Comparison of ENCODE assay signal across 37 cellular contexts in genomic region chr13:91668844-91669495, GRCh38.
"Had no signal": no experiment of that assay in that cellular context is flagged by ENCODE, and none has a peak within 500 bp of the region (broad histone marks: within the 10 kb centered on the region; RNA-seq: fewer than 3 reads in every experiment).

No MANE protein-coding gene starts in this region.

- H3K36me3 Mint-ChIP-seq: activated CD4-positive, alpha-beta memory T cell treated with anti-CD3 and anti-CD28 coated beads for 36 hours; activated CD8-positive, alpha-beta memory T cell treated with anti-CD3 and anti-CD28 coated beads, Interleukin-2, amount 10 ng/mL, durations not matched to agents 7 days and 5 days; activated naive CD4-positive, alpha-beta T cell treated with anti-CD3 and anti-CD28 coated beads, Interleukin-2, amount 50 U/mL, for 24 hours had no signal

- H3K4me1 Mint-ChIP-seq: activated B cell treated with CpG ODN at 0.5 μM for 24 hours; activated CD8-positive, alpha-beta memory T cell treated with anti-CD3 and anti-CD28 coated beads, Interleukin-2, amount 10 ng/mL, durations not matched to agents 7 days and 5 days; activated naive CD4-positive, alpha-beta T cell treated with anti-CD3 and anti-CD28 coated beads, Interleukin-2, amount 50 U/mL, for 24 hours had no signal

- ATAC-seq: activated CD8-positive, alpha-beta memory T cell treated with anti-CD3 and anti-CD28 coated beads, Interleukin-2, amount 10 ng/mL, durations not matched to agents 7 days and 5 days; body of pancreas; PC-3 had no signal

- DNase-seq: activated B cell treated with CpG ODN at 0.5 μM for 24 hours; activated CD4-positive, alpha-beta memory T cell treated with anti-CD3 and anti-CD28 coated beads for 36 hours; activated CD4-positive, alpha-beta T cell treated with anti-CD3 and anti-CD28 coated beads for 4 hours; activated CD4-positive, alpha-beta T cell treated with anti-CD3 and anti-CD28 coated beads, Interleukin-2, amount 50 U/mL, for 1 hour; activated CD4-positive, CD25-positive, alpha-beta regulatory T cell treated with anti-CD3 and anti-CD28 coated beads, Interleukin-2, amount 50 U/mL, for 72 hours; activated CD8-positive, alpha-beta memory T cell treated with anti-CD3 and anti-CD28 coated beads, Interleukin-2, amount 10 ng/mL, durations not matched to agents 7 days and 5 days; activated CD8-positive, alpha-beta memory T cell treated with anti-CD3 and anti-CD28 coated beads, Interleukin-2, amount 50 U/mL, for 48 hours; activated effector memory CD4-positive, alpha-beta T cell treated with anti-CD3 and anti-CD28 coated beads, Interleukin-2, amount 50 U/mL, for 16 hours; activated naive CD4-positive, alpha-beta T cell; activated T-cell treated with anti-CD3 and anti-CD28 coated beads, Interleukin-2, amount 50 U/mL, for 48 hours; adrenal gland; body of pancreas; Karpas-422; NCI-H1048; NCI-H1105 treated with DMSO at 0.1 percent for 48 hours; NCI-H1436; NCI-H1694; NCI-H1930; NCI-H2081 treated with DMSO at 0.1 percent for 48 hours; NCI-H226; NCI-H446 treated with DMSO at 0.1 percent for 48 hours; NCI-H524; NCI-H69; NK-92 treated with Interleukin-12 subunit alpha and Interleukin-12 subunit beta, amount 100 ng/mL, for 24 hours; PC-3; Peyer's patch; RPMI8226; SHP77 treated with DMSO at 0.1 percent for 48 hours; SW 1271; T-helper 1 cell; T-helper 2 cell; T-helper 9 cell had no signal

- FAIRE-seq: astrocyte had no signal

- H3K27ac ChIP-seq: adrenal gland, body of pancreas, breast epithelium, Peyer's patch, SJSA1, VCaP had no signal

- H3K27ac Mint-ChIP-seq: activated B cell treated with CpG ODN at 0.5 μM for 24 hours; activated CD4-positive, alpha-beta memory T cell treated with anti-CD3 and anti-CD28 coated beads for 36 hours; activated CD8-positive, alpha-beta memory T cell treated with anti-CD3 and anti-CD28 coated beads, Interleukin-2, amount 10 ng/mL, durations not matched to agents 7 days and 5 days; activated naive CD4-positive, alpha-beta T cell treated with anti-CD3 and anti-CD28 coated beads, Interleukin-2, amount 50 U/mL, for 24 hours had no signal

- H3K27me3 ChIP-seq: adrenal gland, body of pancreas, breast epithelium, Peyer's patch, SJSA1 had no signal

- H3K36me3 ChIP-seq: adrenal gland, breast epithelium, Peyer's patch, SJSA1 had no signal

- H3K9me3 ChIP-seq: adrenal gland, body of pancreas, breast epithelium, Peyer's patch, SJSA1 had no signal

- H3K9me3 Mint-ChIP-seq: activated B cell treated with CpG ODN at 0.5 μM for 24 hours; activated CD4-positive, alpha-beta memory T cell treated with anti-CD3 and anti-CD28 coated beads for 36 hours; activated naive CD4-positive, alpha-beta T cell treated with anti-CD3 and anti-CD28 coated beads, Interleukin-2, amount 50 U/mL, for 24 hours had no signal

- H3K4me1 ChIP-seq: adrenal gland, body of pancreas, breast epithelium, Peyer's patch, SJSA1 had no signal

- H3K4me3 Mint-ChIP-seq: activated B cell treated with CpG ODN at 0.5 μM for 24 hours; activated CD4-positive, alpha-beta memory T cell treated with anti-CD3 and anti-CD28 coated beads for 36 hours; activated CD8-positive, alpha-beta memory T cell treated with anti-CD3 and anti-CD28 coated beads, Interleukin-2, amount 10 ng/mL, durations not matched to agents 7 days and 5 days; activated naive CD4-positive, alpha-beta T cell treated with anti-CD3 and anti-CD28 coated beads, Interleukin-2, amount 50 U/mL, for 24 hours had no signal

- H3K27me3 Mint-ChIP-seq: activated B cell treated with CpG ODN at 0.5 μM for 24 hours; activated CD4-positive, alpha-beta memory T cell treated with anti-CD3 and anti-CD28 coated beads for 36 hours; activated CD8-positive, alpha-beta memory T cell treated with anti-CD3 and anti-CD28 coated beads, Interleukin-2, amount 10 ng/mL, durations not matched to agents 7 days and 5 days; activated naive CD4-positive, alpha-beta T cell treated with anti-CD3 and anti-CD28 coated beads, Interleukin-2, amount 50 U/mL, for 24 hours had no signal

- H3K4me3 ChIP-seq: adrenal gland, body of pancreas, breast epithelium, Peyer's patch, SJSA1 had no signal
